Comparison of ENCODE assay signal across 17 cellular contexts in the genomic region with DNA sequence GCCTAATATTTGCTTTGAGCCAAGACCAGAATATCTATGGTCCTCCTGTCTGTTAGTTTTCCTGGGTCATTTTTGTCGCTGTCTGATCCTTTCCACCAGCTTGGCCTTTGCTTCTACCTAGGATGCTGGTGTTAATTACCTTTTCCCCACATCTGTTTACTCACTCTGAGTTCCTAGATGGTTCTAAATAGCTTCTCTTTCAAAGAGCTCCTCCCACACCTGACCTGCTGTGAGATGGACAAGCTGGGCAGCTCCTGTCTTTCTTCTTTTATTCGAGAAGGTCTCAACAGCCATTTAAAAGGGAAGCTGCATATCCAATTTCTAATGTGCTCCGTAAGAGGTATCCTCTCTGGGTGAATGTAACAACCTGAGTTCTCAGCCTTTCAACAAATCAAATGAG.
"Had no signal": no experiment of that assay in that cellular context is flagged by ENCODE, and none has a peak within 500 bp of the region (broad histone marks: within the 10 kb centered on the region; RNA-seq: fewer than 3 reads in every experiment).

No MANE protein-coding gene starts in this region.

- H3K27ac ChIP-seq: left lung, ovary, stomach, testis, upper lobe of right lung, VCaP had no signal

- H3K4me1 Mint-ChIP-seq: activated naive CD4-positive, alpha-beta T cell treated with anti-CD3 and anti-CD28 coated beads, Interleukin-2, amount 50 U/mL, for 24 hours had no signal

- H3K36me3 Mint-ChIP-seq: activated naive CD4-positive, alpha-beta T cell treated with anti-CD3 and anti-CD28 coated beads, Interleukin-2, amount 50 U/mL, for 24 hours had no signal

- H3K4me1 ChIP-seq: left lung, stomach, testis, upper lobe of right lung had no signal

- DNase-seq: activated CD8-positive, alpha-beta T cell treated with anti-CD3 and anti-CD28 coated beads for 36 hours; activated effector memory CD4-positive, alpha-beta T cell treated with anti-CD3 and anti-CD28 coated beads, Interleukin-2, amount 50 U/mL, for 16 hours; activated T-cell treated with anti-CD3 and anti-CD28 coated beads, Interleukin-2, amount 50 U/mL, for 48 hours; amniotic stem cell; caudate nucleus; erythroblast; left lung; mammary epithelial cell; ovary; stimulated activated CD4-positive, alpha-beta T cell treated with anti-CD3 and anti-CD28 coated beads, Interleukin-1b, Interleukin-23, amount 100 ng/mL, for 48 hours; stomach; testis; upper lobe of right lung had no signal

- H3K27ac Mint-ChIP-seq: activated CD8-positive, alpha-beta T cell treated with anti-CD3 and anti-CD28 coated beads for 36 hours; activated naive CD4-positive, alpha-beta T cell treated with anti-CD3 and anti-CD28 coated beads, Interleukin-2, amount 50 U/mL, for 24 hours had no signal

- H3K9me3 Mint-ChIP-seq: activated CD8-positive, alpha-beta T cell treated with anti-CD3 and anti-CD28 coated beads for 36 hours; activated naive CD4-positive, alpha-beta T cell treated with anti-CD3 and anti-CD28 coated beads, Interleukin-2, amount 50 U/mL, for 24 hours had no signal

- H3K36me3 ChIP-seq: left lung, ovary, stomach, upper lobe of right lung had no signal

- ATAC-seq: activated CD8-positive, alpha-beta T cell treated with anti-CD3 and anti-CD28 coated beads for 36 hours; left lung; upper lobe of right lung had no signal

- H3K4me3 Mint-ChIP-seq: activated CD8-positive, alpha-beta T cell treated with anti-CD3 and anti-CD28 coated beads for 36 hours; activated naive CD4-positive, alpha-beta T cell treated with anti-CD3 and anti-CD28 coated beads, Interleukin-2, amount 50 U/mL, for 24 hours had no signal

- H3K27me3 ChIP-seq: left lung, ovary, stomach, testis, upper lobe of right lung had no signal

- H3K4me3 ChIP-seq: left lung, ovary, stomach, testis, upper lobe of right lung had no signal

- H3K9me3 ChIP-seq: left lung, ovary, stomach, testis, upper lobe of right lung had no signal

- H3K27me3 Mint-ChIP-seq: activated CD8-positive, alpha-beta T cell treated with anti-CD3 and anti-CD28 coated beads for 36 hours; activated naive CD4-positive, alpha-beta T cell treated with anti-CD3 and anti-CD28 coated beads, Interleukin-2, amount 50 U/mL, for 24 hours had no signal

- FAIRE-seq: colon, keratinocyte had no signal
